Comparison of ENCODE assay signal across 8 cellular contexts in the genomic region with DNA sequence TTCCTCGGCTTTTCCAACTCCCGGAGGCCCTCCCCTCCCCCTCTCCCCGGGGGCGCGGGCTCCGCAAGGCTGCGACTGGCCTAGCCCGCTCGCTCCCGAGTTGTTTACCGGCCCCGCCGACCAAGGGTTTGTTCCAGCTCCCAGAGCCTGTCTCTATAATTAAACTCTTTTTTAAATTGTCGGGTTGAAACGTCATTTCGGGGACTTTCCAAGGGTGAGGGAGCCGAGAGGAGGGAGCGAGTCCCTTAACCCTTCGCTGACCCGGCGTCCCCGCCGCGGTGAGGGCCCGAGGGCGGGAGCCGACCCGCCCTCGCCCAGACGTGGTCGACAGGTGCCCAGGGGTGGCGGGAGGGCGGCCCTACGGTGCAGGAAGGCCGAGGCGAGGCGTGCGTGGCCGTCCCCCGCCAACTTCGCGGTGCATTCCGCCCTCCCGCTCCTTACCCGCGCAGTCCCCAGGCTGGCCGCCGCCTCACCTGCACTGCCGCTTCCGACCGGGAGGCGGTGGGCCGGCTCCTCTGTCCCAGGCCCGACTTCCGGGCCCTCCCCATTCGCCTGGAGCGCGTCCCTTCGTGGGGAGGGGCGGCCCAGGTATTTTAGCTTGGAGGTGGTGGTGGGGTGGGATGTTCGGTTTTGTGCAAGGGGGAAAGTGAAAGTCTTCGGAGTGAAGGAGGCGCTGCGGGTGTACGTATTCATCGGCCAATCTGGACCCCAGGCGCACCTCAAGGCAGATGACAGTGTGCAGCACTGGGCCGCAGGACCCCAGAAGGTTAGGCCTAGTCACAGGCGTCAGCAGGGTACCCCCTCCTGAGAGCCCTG. TPM values are rescaled to one million over a fixed set of nuclear protein-coding genes. Genes with fewer than 3 reads are reported as not detected.
DNase-seq lines count a peak whose midpoint lies in the region; ATAC-seq and TF ChIP-seq lines count a peak whose summit lies in the region.

No MANE protein-coding gene starts in this region.

- H3K27me3 Mint-ChIP-seq in activated T-cell treated with anti-CD3 and anti-CD28 coated beads, Interleukin-2, amount 50 U/mL, for 4 hours (ENCODE audit: low read depth), result no peaks in the 10 kb centered on the region
- no peaks in the 10 kb centered on the region for H3K27me3 Mint-ChIP-seq in naive B cell
- no peaks in the 10 kb centered on the region for H3K27me3 Mint-ChIP-seq in stimulated activated naive CD8-positive, alpha-beta T cell treated with anti-CD3 and anti-CD28 coated beads, Interleukin-15, amount 100 ng/mL, for 72 hours

- peaks cover 50% of the 10 kb centered on the region for H3K4me1 Mint-ChIP-seq in activated T-cell treated with anti-CD3 and anti-CD28 coated beads, Interleukin-2, amount 50 U/mL, for 4 hours (ENCODE audit: low read depth)
- H3K4me1 Mint-ChIP-seq in naive B cell, result peaks cover 45 to 52% (median 49%) of the 10 kb centered on the region in 3 donors
- H3K4me1 Mint-ChIP-seq in stimulated activated naive CD8-positive, alpha-beta T cell treated with anti-CD3 and anti-CD28 coated beads, Interleukin-15, amount 100 ng/mL, for 72 hours, result peaks cover 63% of the 10 kb centered on the region

- WGBS in esophagus muscularis mucosa, result 2% methylated on average over 35 of the region's 69 CpGs

- H3K4me3 Mint-ChIP-seq in activated T-cell treated with anti-CD3 and anti-CD28 coated beads, Interleukin-2, amount 50 U/mL, for 4 hours, result peak overlapping the region; percentile 96
- H3K4me3 Mint-ChIP-seq in naive B cell, result peak overlapping the region; percentile 91 to 100 (median 99)
- peak overlapping the region; percentile 92 to 96 for H3K4me3 Mint-ChIP-seq in stimulated activated naive CD8-positive, alpha-beta T cell treated with anti-CD3 and anti-CD28 coated beads, Interleukin-15, amount 100 ng/mL, for 72 hours

- no peaks in the 10 kb centered on the region for H3K9me3 Mint-ChIP-seq in activated T-cell treated with anti-CD3 and anti-CD28 coated beads, Interleukin-2, amount 50 U/mL, for 4 hours
- H3K9me3 Mint-ChIP-seq in naive B cell, result peaks cover 0 to 6% (median 0%) of the 10 kb centered on the region in 7 donors
- peaks cover 0 to 4% of the 10 kb centered on the region in 2 donors for H3K9me3 Mint-ChIP-seq in stimulated activated naive CD8-positive, alpha-beta T cell treated with anti-CD3 and anti-CD28 coated beads, Interleukin-15, amount 100 ng/mL, for 72 hours

- peak; percentile 30 for TF ChIP-seq EP300 in esophagus muscularis mucosa (IDR thresholded peaks at IDR 0.05)

- peaks cover 17% of the 10 kb centered on the region; the same call in 1 of the 2 replicates for H3K36me3 ChIP-seq in ACC112 (ENCODE audit: insufficient read depth, low read length)
- H3K36me3 ChIP-seq in esophagus muscularis mucosa, result peaks cover 0 to 10% (median 5%) of the 10 kb centered on the region in 4 donors

- peak overlapping the region; percentile 34 for H2AFZ ChIP-seq in ACC112 (ENCODE audit: low read length, unreplicated experiment)

- H3K27ac ChIP-seq in ACC112 (ENCODE audit: low read depth, low read length) (peak overlapping the region; percentile 95), esophagus muscularis mucosa (replicated peaks in 1 of 4) (peak overlapping the region; percentile 99 to 100 (median 100))

- no peaks in the 10 kb centered on the region for H3K9me3 ChIP-seq in esophagus muscularis mucosa

- peak overlapping the region; percentile 99 to 100 (median 100) for H3K27ac Mint-ChIP-seq in naive B cell
- H3K27ac Mint-ChIP-seq in stimulated activated naive CD8-positive, alpha-beta T cell treated with anti-CD3 and anti-CD28 coated beads, Interleukin-15, amount 100 ng/mL, for 72 hours, result peak overlapping the region; percentile 99 to 100

- intact Hi-C loops in esophagus muscularis mucosa (cut with DNase I), result loop anchor here (2.0 kb wide), 1 partner anchor 19 kb away; no protein-coding TSS in a partner anchor

- peak; percentile 71 for DNase-seq in NCI-H69 (lab: John Stamatoyannopoulos, UW)
- DNase-seq in activated T-cell treated with anti-CD3 and anti-CD28 coated beads, Interleukin-2, amount 50 U/mL, for 4 hours, result peak; percentile 80
- peak; percentile 96 for DNase-seq in esophagus muscularis mucosa (ENCODE audit: extremely low spot score)
- peak; percentile 89 for DNase-seq in naive B cell
- DNase-seq in stimulated activated naive CD8-positive, alpha-beta T cell treated with anti-CD3 and anti-CD28 coated beads, Interleukin-15, amount 100 ng/mL, for 72 hours, result peak; percentile 91 to 92

- H3K4me3 ChIP-seq in ACC112 (ENCODE audit: low read depth, low read length), result peak overlapping the region; percentile 96
- peak overlapping the region; percentile 83 to 95 (median 87) for H3K4me3 ChIP-seq in esophagus muscularis mucosa

- H3K27me3 ChIP-seq in ACC112 (ENCODE audit: insufficient read depth, low read length) (no peaks in the 10 kb centered on the region), esophagus muscularis mucosa (peaks cover 0 to 4% (median 0%) of the 10 kb centered on the region in 4 donors)

- peak; percentile 64 for TF ChIP-seq POLR2A in esophagus muscularis mucosa (IDR thresholded peaks at IDR 0.05; ENCODE audit: low read depth)

- ATAC-seq in GM18502 (IDR thresholded peaks at IDR 0.05; ENCODE audit: poor library complexity, unreplicated experiment), result peak; percentile 51
- peak; percentile 40 for ATAC-seq in HG02943 (IDR thresholded peaks at IDR 0.05; ENCODE audit: low read depth, unreplicated experiment)
- ATAC-seq in activated T-cell treated with anti-CD3 and anti-CD28 coated beads, Interleukin-2, amount 50 U/mL, for 4 hours, result peak; percentile 48 to 50
- peak; percentile 66 to 69 for ATAC-seq in naive B cell (ENCODE audit: low read depth in 2 of 2)
- peak; percentile 78 for ATAC-seq in stimulated activated naive CD8-positive, alpha-beta T cell treated with anti-CD3 and anti-CD28 coated beads, Interleukin-15, amount 100 ng/mL, for 72 hours

- peaks cover 44% of the 10 kb centered on the region for H3K79me2 ChIP-seq in ACC112 (ENCODE audit: control insufficient read depth, insufficient read depth, low read length, unreplicated experiment)

- peak in 2 of 3 experiments; percentile 83 to 86 for TF ChIP-seq CTCF in esophagus muscularis mucosa (IDR thresholded peaks at IDR 0.05)

- H3K36me3 Mint-ChIP-seq in activated T-cell treated with anti-CD3 and anti-CD28 coated beads, Interleukin-2, amount 50 U/mL, for 4 hours (ENCODE audit: insufficient read depth), result peaks cover 8% of the 10 kb centered on the region
- peaks cover 8 to 11% of the 10 kb centered on the region in 2 donors for H3K36me3 Mint-ChIP-seq in naive B cell

- H3K4me1 ChIP-seq in ACC112 (ENCODE audit: control insufficient read depth, insufficient read depth, low read length, unreplicated experiment) (peaks cover 16% of the 10 kb centered on the region), esophagus muscularis mucosa (peaks cover 6 to 20% (median 18%) of the 10 kb centered on the region in 4 donors)

RNA-seq across cellular contexts. Expression of a gene that starts 2.9 kb away (rescaled TPM):
- 100 to 1,000 TPM; 179 to 242 (median 210) TPM for total RNA-seq in activated T-cell treated with anti-CD3 and anti-CD28 coated beads, Interleukin-2, amount 50 U/mL, for 4 hours
- total RNA-seq in esophagus muscularis mucosa, result 100 to 1,000 TPM; 191 to 704 (median 444) TPM
- polyA plus RNA-seq in naive B cell (ENCODE audit: low read depth in 6 of 6), result 100 to 1,000 TPM in 5 of 6 donors, 10 to 100 TPM in 1; 99.2 to 447 (median 302) TPM

Comparison
In these comparisons a context has a peak if more than half of its experiments do, and no peak if none do; other contexts are left out.
1. Peak in every context shown above with its lines: DNase-seq, ATAC-seq, H3K4me3 ChIP-seq and H3K27ac ChIP-seq.